In genomic region chr21:18705971-18706370, GRCh38 we compare ENCODE assay signal across 20 cellular contexts.
"Had no signal": no experiment of that assay in that cellular context is flagged by ENCODE, and none has a peak within 500 bp of the region (broad histone marks: within the 10 kb centered on the region; RNA-seq: fewer than 3 reads in every experiment).

No MANE protein-coding gene starts in this region.

- H3K4me1 ChIP-seq: gastroesophageal sphincter, heart left ventricle, prostate gland, spleen, transverse colon, upper lobe of right lung, uterus had no signal

- DNase-seq: cortex of kidney; foreskin fibroblast; heart left ventricle; kidney; naive thymus-derived CD4-positive, alpha-beta T cell; nucleus accumbens; right cardiac atrium; spleen; stimulated activated naive B cell treated with anti-CD40 and anti-IgM and Interleukin-4, amounts not matched to agents 10 μg/mL and 1 μg/mL and 100 μg/mL, for 72 hours; transverse colon; upper lobe of right lung; uterus had no signal

- H3K4me2 ChIP-seq: hepatocyte had no signal

- H3K79me2 ChIP-seq: hepatocyte had no signal

- ATAC-seq: esophagus mucosa; gastroesophageal sphincter; heart left ventricle; left lobe of liver; naive thymus-derived CD4-positive, alpha-beta T cell; right cardiac atrium; stimulated activated naive B cell treated with anti-CD40 and anti-IgM and Interleukin-4, amounts not matched to agents 10 μg/mL and 1 μg/mL and 100 μg/mL, for 72 hours; upper lobe of right lung had no signal

- H3K27me3 ChIP-seq: gastroesophageal sphincter, heart left ventricle, hepatocyte, spleen, transverse colon, upper lobe of right lung, uterus had no signal

- H3K4me3 ChIP-seq: gastroesophageal sphincter, heart left ventricle, hepatocyte, lung, prostate gland, skin epidermis, spleen, transverse colon, upper lobe of right lung, uterus had no signal

- H3K27ac ChIP-seq: epithelial cell of prostate, gastroesophageal sphincter, heart left ventricle, hepatocyte, prostate gland, skin epidermis, spleen, transverse colon, upper lobe of right lung, uterus had no signal

- H3K36me3 ChIP-seq: gastroesophageal sphincter, heart left ventricle, prostate gland, spleen, transverse colon, upper lobe of right lung, uterus had no signal

- H3K9me3 ChIP-seq: gastroesophageal sphincter, prostate gland, transverse colon, upper lobe of right lung, uterus had no signal

- H2AFZ ChIP-seq: hepatocyte had no signal
